8 cellular contexts compared by ENCODE assay signal in the genomic region with DNA sequence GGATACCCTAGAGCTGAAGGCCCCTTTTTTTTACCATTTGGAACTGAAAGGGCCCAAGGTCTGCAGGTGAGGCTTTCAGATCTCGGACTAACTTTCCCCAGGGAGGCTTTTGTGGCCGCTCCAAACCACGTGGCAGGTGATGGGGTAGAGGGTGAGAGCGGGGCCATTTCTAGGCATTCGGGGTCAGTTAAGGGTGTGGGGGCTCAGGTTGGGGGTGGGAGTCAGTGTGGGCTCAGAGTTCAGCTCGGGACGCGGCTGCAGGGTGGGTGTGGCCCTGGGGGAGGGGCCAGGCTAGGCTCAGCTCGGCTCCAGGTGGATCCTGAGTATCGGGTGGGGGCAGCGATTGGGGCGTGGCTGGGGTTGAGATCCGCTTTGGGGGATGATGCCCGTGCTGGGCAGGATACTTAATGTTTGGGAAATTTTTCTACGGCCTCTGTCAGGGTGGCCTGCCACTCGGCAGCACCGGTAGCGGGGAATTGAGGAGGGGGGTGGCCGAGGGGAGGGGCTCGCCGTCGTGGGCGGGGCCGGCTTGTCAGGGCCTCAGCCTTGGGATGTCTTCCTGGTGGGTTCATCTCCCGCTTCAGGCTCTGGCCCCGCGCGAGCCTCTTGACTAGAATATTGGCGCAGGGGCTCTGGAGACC. TPM values are rescaled to one million over a fixed set of nuclear protein-coding genes. Genes with fewer than 3 reads are reported as not detected.
DNase-seq lines count a peak whose midpoint lies in the region; ATAC-seq and TF ChIP-seq lines count a peak whose summit lies in the region.

No MANE protein-coding gene starts in this region.

- H3K4me3 Mint-ChIP-seq in activated naive CD4-positive, alpha-beta T cell treated with anti-CD3 and anti-CD28 coated beads for 36 hours: peak overlapping the region; percentile 86
- peak overlapping the region; percentile 92 to 98 for H3K4me3 Mint-ChIP-seq in stimulated activated naive CD8-positive, alpha-beta T cell treated with anti-CD3 and anti-CD28 coated beads, Interleukin-15, amount 100 ng/mL, for 72 hours

- peak overlapping the region; percentile 42 for H3K4me3 ChIP-seq in AG09309 (ENCODE audit: control insufficient read depth, low read depth, low read length)
- peak overlapping the region; percentile 52 for H3K4me3 ChIP-seq in HAP-1

- no peaks in the 10 kb centered on the region for H3K9me3 ChIP-seq in HAP-1

- H3K27ac Mint-ChIP-seq in activated naive CD4-positive, alpha-beta T cell treated with anti-CD3 and anti-CD28 coated beads for 36 hours: peak overlapping the region; percentile 89
- peak overlapping the region; percentile 94 to 95 for H3K27ac Mint-ChIP-seq in stimulated activated naive CD8-positive, alpha-beta T cell treated with anti-CD3 and anti-CD28 coated beads, Interleukin-15, amount 100 ng/mL, for 72 hours

- peaks cover 12% of the 10 kb centered on the region for H3K36me3 Mint-ChIP-seq in activated naive CD4-positive, alpha-beta T cell treated with anti-CD3 and anti-CD28 coated beads for 36 hours (ENCODE audit: low read depth)

- in situ Hi-C loops in HAP-1 (cut with MboI; ENCODE audit: low sequenced_read_pairs): loop anchor here (10.0 kb wide), 1 partner anchor 114 kb away; no protein-coding TSS in a partner anchor

- no peak for ATAC-seq in stimulated activated naive CD8-positive, alpha-beta T cell treated with anti-CD3 and anti-CD28 coated beads, Interleukin-15, amount 100 ng/mL, for 72 hours
- ATAC-seq in GM19397 (IDR thresholded peaks at IDR 0.05; ENCODE audit: unreplicated experiment): no peak

- H3K27me3 ChIP-seq in HAP-1 (ENCODE audit: low read depth): no peaks in the 10 kb centered on the region

- no peaks in the 10 kb centered on the region; the same call in 1 of the 2 replicates for H3K36me3 ChIP-seq in HAP-1 (replicated peaks)

- H3K4me1 Mint-ChIP-seq in activated naive CD4-positive, alpha-beta T cell treated with anti-CD3 and anti-CD28 coated beads for 36 hours (ENCODE audit: low read depth): peaks cover 58% of the 10 kb centered on the region
- H3K4me1 Mint-ChIP-seq in stimulated activated naive CD8-positive, alpha-beta T cell treated with anti-CD3 and anti-CD28 coated beads, Interleukin-15, amount 100 ng/mL, for 72 hours: peaks cover 69% of the 10 kb centered on the region

- DNase-seq in AG09309 (ENCODE audit: low read depth): no peak
- DNase-seq in HAP-1 (ENCODE audit: low spot score in 2 of 2): peak in 1 of 2 experiments; percentile 53
- peak; percentile 40 for DNase-seq in activated naive CD4-positive, alpha-beta T cell treated with anti-CD3 and anti-CD28 coated beads for 36 hours
- peak; percentile 51 for DNase-seq in iPS-NIHi7 (ENCODE audit: extremely low spot score)
- peak in 1 of 2 donors; percentile 35 for DNase-seq in stimulated activated naive CD8-positive, alpha-beta T cell treated with anti-CD3 and anti-CD28 coated beads, Interleukin-15, amount 100 ng/mL, for 72 hours
- DNase-seq in OCI-M1 (lab: John Stamatoyannopoulos, UW): no peak
- DNase-seq in Ammon's horn (ENCODE audit: low spot score): no peak

- no peaks in the 10 kb centered on the region for H3K9me3 Mint-ChIP-seq in activated naive CD4-positive, alpha-beta T cell treated with anti-CD3 and anti-CD28 coated beads for 36 hours
- H3K9me3 Mint-ChIP-seq in stimulated activated naive CD8-positive, alpha-beta T cell treated with anti-CD3 and anti-CD28 coated beads, Interleukin-15, amount 100 ng/mL, for 72 hours: no peaks in the 10 kb centered on the region

- intact Hi-C loops in activated naive CD4-positive, alpha-beta T cell treated with anti-CD3 and anti-CD28 coated beads for 36 hours (cut with micrococcal nuclease): loop anchor here (1.0 to 5.0 kb wide), 8 partner anchors 9 to 337 kb away; a partner anchor contains a TSS

- CTCF ChIA-PET in activated naive CD4-positive, alpha-beta T cell treated with anti-CD3 and anti-CD28 coated beads for 36 hours (lab: Charles Lee): interaction anchor here (0.7 to 2.5 kb wide), 8 partner anchors 14 to 159 kb away, joined by 3 to 7 read pairs (median 4); no protein-coding TSS in a partner anchor

- H3K4me1 ChIP-seq in HAP-1: peaks cover 3% of the 10 kb centered on the region

- no peaks in the 10 kb centered on the region for H3K27me3 Mint-ChIP-seq in activated naive CD4-positive, alpha-beta T cell treated with anti-CD3 and anti-CD28 coated beads for 36 hours (ENCODE audit: low read depth)
- no peaks in the 10 kb centered on the region for H3K27me3 Mint-ChIP-seq in stimulated activated naive CD8-positive, alpha-beta T cell treated with anti-CD3 and anti-CD28 coated beads, Interleukin-15, amount 100 ng/mL, for 72 hours

- TF ChIP-seq CTCF in AG09309 (IDR thresholded peaks at IDR 0.05; ENCODE audit: control insufficient read depth, insufficient read depth, low read depth, low read length, missing control alignments): no peak

RNA-seq across cellular contexts. Expression of a gene that starts 2.5 kb away (rescaled TPM):
- 100 to 1,000 TPM; 115 to 121 TPM for total RNA-seq in activated naive CD4-positive, alpha-beta T cell treated with anti-CD3 and anti-CD28 coated beads for 36 hours

Comparison
In these comparisons a context has a peak if more than half of its experiments do, and no peak if none do; other contexts are left out.
1. DNase-seq: peak in activated naive CD4-positive, alpha-beta T cell treated with anti-CD3 and anti-CD28 coated beads for 36 hours (single experiment) and iPS-NIHi7 (single experiment); none in AG09309 (single experiment), OCI-M1 (single experiment) and Ammon's horn (single experiment).